1 cellular context compared by ENCODE assay signal in genomic region chr5:16048132-16048531, GRCh38.
TF ChIP-seq lines count a peak whose summit lies in the region.

No MANE protein-coding gene starts in this region.

TF ChIP-seq in SK-N-SH treated with all-trans-retinoic acid at 6 μM for 48 hours, 23 proteins besides CTCF, POLR2A, EP300 and RAD21 (continued from another document):
- TF ChIP-seq TSHZ2 (CRISPR knock-in tag; IDR thresholded peaks at IDR 0.05) = no peak
TF ChIP-seq in SK-N-SH treated with all-trans-retinoic acid at 6 μM for 48 hours: peak in this region for 0.
